In the genomic region with DNA sequence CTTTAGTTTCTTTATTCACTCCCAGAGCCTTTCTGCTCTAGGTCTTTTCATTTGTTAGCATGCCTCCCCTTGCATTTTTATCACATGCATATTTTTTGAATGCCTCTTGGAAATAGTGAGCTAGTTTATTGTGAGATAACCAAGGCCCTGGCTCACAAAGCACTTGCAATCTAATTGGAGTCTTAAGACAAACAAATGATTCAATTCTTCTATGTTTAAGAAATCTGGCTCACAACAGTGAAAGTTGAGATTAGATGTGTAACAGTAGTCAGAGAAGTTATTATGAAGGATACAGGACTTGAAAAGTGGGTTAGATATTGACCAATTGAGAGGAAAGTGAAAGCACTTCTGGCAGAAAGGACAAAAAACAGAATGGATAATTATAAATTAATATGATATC, we compare ENCODE assay signal across 1 cellular context.
A peak's percentile ranks its signal among the peaks of the same experiment; 100 is the strongest.
TF ChIP-seq lines count a peak whose summit lies in the region.

No MANE protein-coding gene starts in this region.

TF ChIP-seq in IMR-90, 13 proteins besides CTCF, POLR2A, EP300 and RAD21:
- TF ChIP-seq USF2 (IDR thresholded peaks at IDR 0.05; ENCODE audit: low read depth, low read length), result no peak
- no peak for TF ChIP-seq SMC3 (IDR thresholded peaks at IDR 0.05; ENCODE audit: low read depth, low read length)
- no peak for TF ChIP-seq NFE2L2 (IDR thresholded peaks at IDR 0.05; ENCODE audit: low read depth, low read length)
- TF ChIP-seq RFX5 (IDR thresholded peaks at IDR 0.05; ENCODE audit: low read depth, low read length), result no peak
- peak; percentile 72 for TF ChIP-seq CEBPB (IDR thresholded peaks at IDR 0.05; ENCODE audit: low read depth, low read length)
- no peak for TF ChIP-seq BHLHE40 (IDR thresholded peaks at IDR 0.05; ENCODE audit: low read depth, low read length)
- TF ChIP-seq FOS (IDR thresholded peaks at IDR 0.05; ENCODE audit: low read depth, low read length), result 0 out of 2 replicates have a peak, but pooled peaks have one; percentile 8
TF ChIP-seq in IMR-90: peak in this region for 2.
